Comparison of ENCODE assay signal across 1 cellular context in genomic region chr2:38626326-38627031, GRCh38.
TF ChIP-seq lines count a peak whose summit lies in the region.

No MANE protein-coding gene starts in this region.

TF ChIP-seq in H1, 55 proteins besides CTCF, POLR2A, EP300 and RAD21:
- TF ChIP-seq BRCA1 (IDR thresholded peaks at IDR 0.05; ENCODE audit: low read depth, low read length): no peak
- TF ChIP-seq TAF1 (IDR thresholded peaks at IDR 0.05; ENCODE audit: low read depth, low read length): no peak
- TF ChIP-seq KDM4A (IDR thresholded peaks at IDR 0.05; ENCODE audit: low read depth, low read length, severe bottlenecking): no peak
- no peak for TF ChIP-seq ATF3 (IDR thresholded peaks at IDR 0.05; ENCODE audit: insufficient read depth, low read depth, low read length)
